ENCODE assay signal across 1 cellular context in the genomic region with DNA sequence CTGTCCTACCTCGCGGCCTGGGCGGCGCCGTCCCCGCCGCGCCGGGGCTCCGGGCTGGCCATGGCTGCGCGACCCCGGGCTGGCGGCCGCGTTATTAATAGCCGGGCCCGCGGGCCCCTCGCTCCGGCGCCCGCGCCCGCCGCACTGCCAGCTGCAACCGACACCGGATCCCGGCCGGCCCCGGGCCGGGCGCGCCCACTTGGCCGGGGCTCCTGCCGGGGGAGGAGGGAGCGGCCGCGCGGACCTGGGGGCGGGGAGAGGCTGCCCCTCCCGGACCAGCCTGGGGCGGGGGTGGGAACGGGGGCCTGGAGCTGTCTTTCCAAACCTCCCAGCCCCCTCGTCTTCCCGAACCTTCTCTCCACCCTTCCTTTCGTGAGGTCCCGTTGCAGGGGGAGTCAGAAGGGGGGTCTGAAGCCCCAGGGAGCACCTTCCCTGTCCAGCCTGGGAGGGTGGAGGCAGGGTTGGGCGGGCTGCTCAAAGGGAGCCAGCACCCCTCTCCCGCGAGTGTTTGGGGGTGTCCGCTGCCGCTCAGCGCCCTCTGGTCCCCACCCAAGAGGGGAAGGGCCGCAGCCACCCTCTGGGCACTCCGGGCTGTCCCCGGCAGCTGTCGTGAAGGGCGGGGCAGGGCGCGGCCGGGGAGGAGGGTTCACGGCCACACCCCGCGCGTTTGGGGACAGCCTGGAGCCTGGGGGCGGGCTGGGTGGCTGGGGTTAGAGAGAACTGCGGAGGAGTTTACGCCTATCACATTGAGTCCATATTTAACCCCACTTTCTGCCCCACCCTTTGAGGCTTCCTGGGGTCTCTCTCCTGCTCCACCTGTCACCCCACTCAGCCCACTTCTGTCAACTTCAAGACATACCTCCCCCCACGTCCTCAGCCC.
A peak's percentile ranks its signal among the peaks of the same experiment; 100 is the strongest.
TF ChIP-seq lines count a peak whose summit lies in the region.

Gene SYNC (minus strand): TSS at position 172 of the 880 bp plus-strand sequence. CDS start 110 bp downstream, at position 62.

TF ChIP-seq in K562, 482 proteins besides CTCF, POLR2A, EP300 and RAD21 (continued from another document and continues in another):
- TF ChIP-seq REST (CRISPR knock-in tag; IDR thresholded peaks at IDR 0.05; ENCODE audit: low read depth), result no peak
- TF ChIP-seq RBM15 (IDR thresholded peaks at IDR 0.05; ENCODE audit: insufficient read depth, low read length), result no peak
- peak; percentile 67 for TF ChIP-seq ZNF121 (CRISPR knock-in tag; conservative IDR thresholded peaks at IDR 0.05)
- TF ChIP-seq, protein P1, sequence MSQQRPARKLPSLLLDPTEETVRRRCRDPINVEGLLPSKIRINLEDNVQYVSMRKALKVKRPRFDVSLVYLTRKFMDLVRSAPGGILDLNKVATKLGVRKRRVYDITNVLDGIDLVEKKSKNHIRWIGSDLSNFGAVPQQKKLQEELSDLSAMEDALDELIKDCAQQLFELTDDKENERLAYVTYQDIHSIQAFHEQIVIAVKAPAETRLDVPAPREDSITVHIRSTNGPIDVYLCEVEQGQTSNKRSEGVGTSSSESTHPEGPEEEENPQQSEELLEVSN (IDR thresholded peaks at IDR 0.05; ENCODE audit: borderline replicate concordance in 1 of 2, extremely low read depth in 1 of 2, insufficient read depth in 1 of 2, insufficient read length in 1 of 2, low read depth in 1 of 2, low read length in 1 of 2, poor library complexity in 1 of 2, severe bottlenecking in 1 of 2), result no peak
- TF ChIP-seq NFIC (IDR thresholded peaks at IDR 0.05), result 0 out of 2 replicates have a peak, but pooled peaks have one; percentile 28
- TF ChIP-seq, protein P2, sequence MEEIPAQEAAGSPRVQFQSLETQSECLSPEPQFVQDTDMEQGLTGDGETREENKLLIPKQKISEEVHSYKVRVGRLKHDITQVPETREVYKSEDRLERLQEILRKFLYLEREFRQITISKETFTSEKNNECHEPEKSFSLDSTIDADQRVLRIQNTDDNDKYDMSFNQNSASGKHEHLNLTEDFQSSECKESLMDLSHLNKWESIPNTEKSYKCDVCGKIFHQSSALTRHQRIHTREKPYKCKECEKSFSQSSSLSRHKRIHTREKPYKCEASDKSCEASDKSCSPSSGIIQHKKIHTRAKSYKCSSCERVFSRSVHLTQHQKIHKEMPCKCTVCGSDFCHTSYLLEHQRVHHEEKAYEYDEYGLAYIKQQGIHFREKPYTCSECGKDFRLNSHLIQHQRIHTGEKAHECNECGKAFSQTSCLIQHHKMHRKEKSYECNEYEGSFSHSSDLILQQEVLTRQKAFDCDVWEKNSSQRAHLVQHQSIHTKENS (CRISPR knock-in tag; IDR thresholded peaks at IDR 0.05), result no peak
- no peak for TF ChIP-seq RAD51 (IDR thresholded peaks at IDR 0.05; ENCODE audit: borderline replicate concordance, low read depth)
- TF ChIP-seq YBX1 (IDR thresholded peaks at IDR 0.05), result no peak
- TF ChIP-seq ZNF785 (CRISPR knock-in tag; IDR thresholded peaks at IDR 0.05), result no peak
- TF ChIP-seq, protein P3, sequence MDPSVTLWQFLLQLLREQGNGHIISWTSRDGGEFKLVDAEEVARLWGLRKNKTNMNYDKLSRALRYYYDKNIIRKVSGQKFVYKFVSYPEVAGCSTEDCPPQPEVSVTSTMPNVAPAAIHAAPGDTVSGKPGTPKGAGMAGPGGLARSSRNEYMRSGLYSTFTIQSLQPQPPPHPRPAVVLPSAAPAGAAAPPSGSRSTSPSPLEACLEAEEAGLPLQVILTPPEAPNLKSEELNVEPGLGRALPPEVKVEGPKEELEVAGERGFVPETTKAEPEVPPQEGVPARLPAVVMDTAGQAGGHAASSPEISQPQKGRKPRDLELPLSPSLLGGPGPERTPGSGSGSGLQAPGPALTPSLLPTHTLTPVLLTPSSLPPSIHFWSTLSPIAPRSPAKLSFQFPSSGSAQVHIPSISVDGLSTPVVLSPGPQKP (CRISPR knock-in tag; IDR thresholded peaks at IDR 0.05), result no peak
- TF ChIP-seq MIER1 (IDR thresholded peaks at IDR 0.05; ENCODE audit: low read depth), result no peak
- TF ChIP-seq CSDE1 (IDR thresholded peaks at IDR 0.05), result no peak
- TF ChIP-seq GATAD2A (IDR thresholded peaks at IDR 0.05), result peak; percentile 64; the same call in 1 of the 2 replicates
- TF ChIP-seq HEY1 (CRISPR knock-in tag; IDR thresholded peaks at IDR 0.05; ENCODE audit: borderline replicate concordance), result no peak
- TF ChIP-seq ZNF224 (CRISPR knock-in tag; IDR thresholded peaks at IDR 0.05), result no peak
- no peak for TF ChIP-seq KDM5B (IDR thresholded peaks at IDR 0.05; ENCODE audit: insufficient replicate concordance, low read depth, low read length)
- TF ChIP-seq ZBTB7A (IDR thresholded peaks at IDR 0.05; ENCODE audit: borderline replicate concordance, control insufficient read depth, low read depth, low read length), result peak; percentile 56; the same call in 1 of the 2 replicates
- no peak for TF ChIP-seq FOS (IDR thresholded peaks at IDR 0.05; ENCODE audit: extremely low read depth, insufficient read length)
- TF ChIP-seq ZC3H4 (CRISPR knock-in tag; IDR thresholded peaks at IDR 0.05; ENCODE audit: borderline replicate concordance), result 0 out of 2 replicates have a peak, but pooled peaks have one; percentile 34
- no peak for TF ChIP-seq HDAC3 (IDR thresholded peaks at IDR 0.05; ENCODE audit: borderline replicate concordance, partially characterized antibody)
- TF ChIP-seq, protein P4, sequence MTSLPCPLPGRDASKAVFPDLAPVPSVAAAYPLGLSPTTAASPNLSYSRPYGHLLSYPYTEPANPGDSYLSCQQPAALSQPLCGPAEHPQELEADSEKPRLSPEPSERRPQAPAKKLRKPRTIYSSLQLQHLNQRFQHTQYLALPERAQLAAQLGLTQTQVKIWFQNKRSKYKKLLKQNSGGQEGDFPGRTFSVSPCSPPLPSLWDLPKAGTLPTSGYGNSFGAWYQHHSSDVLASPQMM (CRISPR knock-in tag; IDR thresholded peaks at IDR 0.05), result no peak
- 0 out of 4 replicates have a peak, but pooled peaks of 1 of the 2 experiments have one; percentile 49 for TF ChIP-seq TEAD1 (CRISPR knock-in tag; IDR thresholded peaks at IDR 0.05)
- TF ChIP-seq POLR2B (IDR thresholded peaks at IDR 0.05; ENCODE audit: low read depth, partially characterized antibody), result peak; percentile 60
- TF ChIP-seq RBM17 (IDR thresholded peaks at IDR 0.05; ENCODE audit: borderline replicate concordance, low read depth, low read length), result no peak
- TF ChIP-seq KLF13 (tag; IDR thresholded peaks at IDR 0.05; ENCODE audit: borderline replicate concordance, low read depth), result peak; percentile 60; the same call in 1 of the 2 replicates
- TF ChIP-seq, protein P5, sequence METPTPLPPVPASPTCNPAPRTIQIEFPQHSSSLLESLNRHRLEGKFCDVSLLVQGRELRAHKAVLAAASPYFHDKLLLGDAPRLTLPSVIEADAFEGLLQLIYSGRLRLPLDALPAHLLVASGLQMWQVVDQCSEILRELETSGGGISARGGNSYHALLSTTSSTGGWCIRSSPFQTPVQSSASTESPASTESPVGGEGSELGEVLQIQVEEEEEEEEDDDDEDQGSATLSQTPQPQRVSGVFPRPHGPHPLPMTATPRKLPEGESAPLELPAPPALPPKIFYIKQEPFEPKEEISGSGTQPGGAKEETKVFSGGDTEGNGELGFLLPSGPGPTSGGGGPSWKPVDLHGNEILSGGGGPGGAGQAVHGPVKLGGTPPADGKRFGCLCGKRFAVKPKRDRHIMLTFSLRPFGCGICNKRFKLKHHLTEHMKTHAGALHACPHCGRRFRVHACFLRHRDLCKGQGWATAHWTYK (CRISPR knock-in tag; IDR thresholded peaks at IDR 0.05), result no peak
- peak; percentile 26; the same call in 1 of the 2 replicates for TF ChIP-seq MBD2 (IDR thresholded peaks at IDR 0.05; ENCODE audit: borderline replicate concordance, low read depth)
- peak; percentile 81 for TF ChIP-seq ARID4B (CRISPR knock-in tag; IDR thresholded peaks at IDR 0.05)
- TF ChIP-seq ZNF274 (IDR thresholded peaks at IDR 0.05; ENCODE audit: borderline replicate concordance, low read depth, low read length), result no peak
- TF ChIP-seq ETV6 (IDR thresholded peaks at IDR 0.05; ENCODE audit: borderline replicate concordance in 1 of 2, low read depth in 2 of 2, low read length in 1 of 2), result no peak
- no peak for TF ChIP-seq ETV6 (CRISPR knock-in tag; IDR thresholded peaks at IDR 0.05; ENCODE audit: borderline replicate concordance)
- no peak for TF ChIP-seq MTA2 (IDR thresholded peaks at IDR 0.05; ENCODE audit: low read depth)
- TF ChIP-seq DACH1 (IDR thresholded peaks at IDR 0.05; ENCODE audit: partially characterized antibody), result peak; percentile 36
- TF ChIP-seq ZNF778 (CRISPR knock-in tag; IDR thresholded peaks at IDR 0.05), result no peak
- no peak for TF ChIP-seq HDGF (IDR thresholded peaks at IDR 0.05)
- TF ChIP-seq ZNF696 (CRISPR knock-in tag; conservative IDR thresholded peaks at IDR 0.05), result no peak
- no peak for TF ChIP-seq CXXC5 (CRISPR knock-in tag; IDR thresholded peaks at IDR 0.05)
- no peak for TF ChIP-seq CLOCK (CRISPR knock-in tag; IDR thresholded peaks at IDR 0.05; ENCODE audit: borderline replicate concordance)
- 0 out of 2 replicates have a peak, but pooled peaks have one; percentile 32 for TF ChIP-seq TOE1 (IDR thresholded peaks at IDR 0.05; ENCODE audit: borderline replicate concordance)
- TF ChIP-seq TOE1 (CRISPR knock-in tag; IDR thresholded peaks at IDR 0.05; ENCODE audit: borderline replicate concordance, low read depth), result no peak
- no peak for TF ChIP-seq ZFPM2 (CRISPR knock-in tag; IDR thresholded peaks at IDR 0.05)
